ENCODE assay signal across 1 cellular context in the genomic region with DNA sequence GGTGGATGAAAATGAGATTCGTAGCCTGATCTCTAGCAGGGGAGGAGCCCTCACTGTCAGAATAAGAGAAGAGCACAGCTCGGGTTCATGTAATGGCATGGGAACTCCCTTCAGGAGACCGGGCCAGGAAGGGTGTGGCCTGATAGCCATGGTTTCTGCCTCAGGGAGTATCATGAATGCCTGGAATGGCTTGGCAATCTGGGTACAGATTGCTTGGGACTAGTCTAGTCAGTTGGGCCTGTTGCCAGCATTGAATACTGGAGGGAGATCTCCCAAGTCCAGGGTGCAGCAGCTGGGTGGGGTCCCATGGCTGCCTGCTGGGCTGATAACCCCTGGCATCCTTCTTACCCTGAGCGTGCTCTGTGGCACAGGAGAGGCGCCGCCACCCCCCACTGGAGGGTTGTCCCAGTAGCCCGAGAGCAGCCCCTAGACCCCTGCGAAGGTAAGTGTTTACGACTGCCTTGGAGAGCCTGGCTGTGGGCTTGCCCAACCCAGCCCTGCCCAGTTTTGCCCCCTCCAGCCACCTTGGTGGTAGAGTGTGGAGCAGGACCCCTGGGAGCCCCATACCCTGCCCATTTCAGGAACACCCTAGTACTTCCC.
TF ChIP-seq lines count a peak whose summit lies in the region.

No MANE protein-coding gene starts in this region.

TF ChIP-seq in H1, 55 proteins besides CTCF, POLR2A, EP300 and RAD21 (continued from another document):
- TF ChIP-seq CHD7 (IDR thresholded peaks at IDR 0.05; ENCODE audit: insufficient replicate concordance, low read length) (no peak), E2F6 (IDR thresholded peaks at IDR 0.05) (no peak)
